Comparison of ENCODE assay signal across 19 cellular contexts in genomic region chr5:103624748-103625147, GRCh38.
DNase-seq lines count a peak whose midpoint lies in the region; ATAC-seq and TF ChIP-seq lines count a peak whose summit lies in the region.
"Had no signal": no experiment of that assay in that cellular context is flagged by ENCODE, and none has a peak within 500 bp of the region (broad histone marks: within the 10 kb centered on the region; RNA-seq: fewer than 3 reads in every experiment).

No MANE protein-coding gene starts in this region.

- H2AFZ ChIP-seq in PC-9 (no peak overlapping the region), osteoblast (ENCODE audit: low read length) (peak overlapping the region; percentile 29)
- H2AFZ ChIP-seq: neural progenitor cell had no signal

- H3F3A ChIP-seq in PC-9 (ENCODE audit: insufficient read depth, low read depth) = no peaks in the 10 kb centered on the region

- intact Hi-C loops in PC-9 (cut with micrococcal nuclease; ENCODE audit: unreplicated experiment) = no loop called here

- H3K27ac ChIP-seq in PC-9 = peak overlapping the region; percentile 14; the same call in 1 of the 2 replicates
- H3K27ac ChIP-seq in osteoblast (ENCODE audit: low read depth, low read length) = no peak overlapping the region
- H3K27ac ChIP-seq: cardiac muscle cell, left lung, neural progenitor cell, upper lobe of left lung had no signal

- TF ChIP-seq CTCF in PC-9 (conservative IDR thresholded peaks at IDR 0.05) = no peak
- TF ChIP-seq CTCF in epithelial cell of proximal tubule (conservative IDR thresholded peaks at IDR 0.05; ENCODE audit: low read depth, low read length) = no peak
- TF ChIP-seq CTCF in osteoblast (IDR thresholded peaks at IDR 0.05; ENCODE audit: extremely low read depth, low read depth, low read length) = no peak

- peaks cover 4% of the 10 kb centered on the region; the same call in 1 of the 2 replicates for H3K9me3 ChIP-seq in PC-9 (ENCODE audit: insufficient read depth, low read depth)
- H3K9me3 ChIP-seq in osteoblast (ENCODE audit: low read depth, low read length) = no peaks in the 10 kb centered on the region
- H3K9me3 ChIP-seq: left lung, upper lobe of left lung had no signal

- POLR2A ChIA-PET in PC-9 (lab: Charles Lee; ENCODE audit: unreplicated experiment) = no interaction called here

- CTCF ChIA-PET in PC-9 (lab: Charles Lee) = no interaction called here

- H3K4me3 ChIP-seq in PC-9 = no peak overlapping the region
- no peak overlapping the region for H3K4me3 ChIP-seq in epithelial cell of proximal tubule (ENCODE audit: low read depth, low read length)
- H3K4me3 ChIP-seq in osteoblast (ENCODE audit: insufficient read depth, low read length) = no peak overlapping the region
- H3K4me3 ChIP-seq: cardiac muscle cell, left lung, neural progenitor cell, upper lobe of left lung had no signal

- H3K4me1 ChIP-seq in PC-9 (replicated peaks; ENCODE audit: insufficient read depth) (peaks cover 14% of the 10 kb centered on the region), osteoblast (ENCODE audit: insufficient read depth, low read length) (peaks cover 14% of the 10 kb centered on the region)
- H3K4me1 ChIP-seq: left lung, upper lobe of left lung had no signal

- H3K4me2 ChIP-seq in PC-9 = 0 out of 2 replicates have a peak overlapping the region, but pooled peaks have one; percentile 17
- H3K4me2 ChIP-seq in osteoblast (ENCODE audit: insufficient read depth, low read length) = no peak overlapping the region
- H3K4me2 ChIP-seq: neural progenitor cell had no signal

- H3K79me2 ChIP-seq in PC-9 (ENCODE audit: low read depth) = no peaks in the 10 kb centered on the region
- H3K79me2 ChIP-seq in osteoblast (ENCODE audit: insufficient read depth, low read length) = no peaks in the 10 kb centered on the region

- no peak for ATAC-seq in GM19397 (IDR thresholded peaks at IDR 0.05; ENCODE audit: unreplicated experiment)
- ATAC-seq: activated CD4-positive, alpha-beta T cell treated with anti-CD3 and anti-CD28 coated beads for 36 hours had no signal

- DNase-seq in H4 (ENCODE audit: low spot score) (peak; percentile 61), PC-9 (no peak), epithelial cell of proximal tubule (ENCODE audit: low read depth) (peak; percentile 10), osteoblast (ENCODE audit: insufficient read length, low spot score, missing footprints) (no peak), NCI-H1417 treated with DMSO at 0.1 percent for 48 hours (lab: John Stamatoyannopoulos, UW) (no peak), retina (no peak), putamen (ENCODE audit: low spot score) (no peak)
- DNase-seq: activated CD4-positive, alpha-beta T cell treated with anti-CD3 and anti-CD28 coated beads for 36 hours; CD8-positive, alpha-beta memory T cell; glutamatergic neuron; H9; NCI-H524 treated with DMSO at 0.1 percent for 48 hours; Right ventricle myocardium superior; stimulated activated CD8-positive, alpha-beta memory T cell treated with anti-CD3 and anti-CD28 coated beads, Interleukin-4, amount 100 ng/mL, for 48 hours; upper lobe of left lung had no signal

- H4K20me1 ChIP-seq in PC-9 (ENCODE audit: insufficient read depth) (no peaks in the 10 kb centered on the region), osteoblast (ENCODE audit: insufficient read depth, low read length) (no peaks in the 10 kb centered on the region)

- H3K36me3 ChIP-seq in PC-9 (ENCODE audit: low read depth) (no peaks in the 10 kb centered on the region), osteoblast (ENCODE audit: insufficient read depth, low read length) (no peaks in the 10 kb centered on the region)
- H3K36me3 ChIP-seq: cardiac muscle cell, left lung, neural progenitor cell, upper lobe of left lung had no signal

- no peaks in the 10 kb centered on the region for H3K27me3 ChIP-seq in PC-9 (ENCODE audit: insufficient read depth, low read depth)
- H3K27me3 ChIP-seq in osteoblast (ENCODE audit: insufficient read depth, low read length) = no peaks in the 10 kb centered on the region
- H3K27me3 ChIP-seq: cardiac muscle cell, left lung, neural progenitor cell, upper lobe of left lung had no signal

- no TSS peak for BruUV-seq in PC-9 (replicated peaks; lab: Mats Ljungman, UMichigan)

- no peaks in the 10 kb centered on the region for H3K9me2 ChIP-seq in PC-9 (ENCODE audit: insufficient read depth)

Comparison
In these comparisons a context has a peak if more than half of its experiments do, and no peak if none do; other contexts are left out.
1. DNase-seq: peak in H4 (single experiment) and epithelial cell of proximal tubule (single experiment); none in PC-9 (0 of 2), osteoblast (single experiment), NCI-H1417 treated with DMSO at 0.1 percent for 48 hours (single experiment), retina (single experiment) and putamen (single experiment).